Comparison of ENCODE assay signal across 15 cellular contexts in the genomic region with DNA sequence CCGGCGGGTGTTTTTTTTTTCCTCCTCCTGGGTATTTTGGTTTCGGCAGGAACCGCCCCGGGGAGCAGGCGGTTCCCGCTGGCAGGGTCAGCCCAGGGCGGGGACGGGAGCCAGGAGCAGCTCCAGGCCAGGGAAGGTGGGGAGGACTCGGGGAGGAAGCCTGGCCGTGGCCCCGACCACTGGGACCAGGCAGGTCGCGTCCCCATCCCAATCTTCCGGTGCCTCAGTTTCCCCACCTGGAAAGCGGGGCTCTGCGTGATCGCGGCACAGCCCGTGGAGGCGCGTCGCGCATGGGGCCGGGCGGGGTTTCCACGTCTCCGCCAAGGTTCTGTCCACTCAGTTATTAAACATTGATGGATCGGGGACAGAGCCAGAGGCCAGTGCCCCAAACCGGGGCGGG. TPM values are rescaled to one million over a fixed set of nuclear protein-coding genes. Genes with fewer than 3 reads are reported as not detected.
DNase-seq lines count a peak whose midpoint lies in the region; TF ChIP-seq lines count a peak whose summit lies in the region.
"Had no signal": no experiment of that assay in that cellular context is flagged by ENCODE, and none has a peak within 500 bp of the region (broad histone marks: within the 10 kb centered on the region; RNA-seq: fewer than 3 reads in every experiment).

No MANE protein-coding gene starts in this region.

- H3K36me3 ChIP-seq in parathyroid adenoma (ENCODE audit: control insufficient read depth, insufficient read depth, low read length): no peaks in the 10 kb centered on the region
- no peaks in the 10 kb centered on the region for H3K36me3 ChIP-seq in uterus
- H3K36me3 ChIP-seq in brain microvascular endothelial cell (replicated peaks): no peaks in the 10 kb centered on the region
- H3K36me3 ChIP-seq: MG63 had no signal

- H3K4me1 ChIP-seq in parathyroid adenoma (peaks cover 13% of the 10 kb centered on the region), uterus (peaks cover 0 to 4% of the 10 kb centered on the region in 2 donors)

- peak overlapping the region; percentile 78 for H3K4me2 ChIP-seq in parathyroid adenoma (ENCODE audit: low read length)

- peak overlapping the region; percentile 29 for H3K9ac ChIP-seq in parathyroid adenoma

- TF ChIP-seq CTCF in parathyroid adenoma (IDR thresholded peaks at IDR 0.05): no peak
- TF ChIP-seq CTCF in uterus (IDR thresholded peaks at IDR 0.05): no peak
- no peak for TF ChIP-seq CTCF in brain microvascular endothelial cell (IDR thresholded peaks at IDR 0.05; ENCODE audit: low read depth, low read length, missing control alignments)

- H3K4me3 ChIP-seq in parathyroid adenoma (ENCODE audit: low read depth, low read length) (peak overlapping the region; percentile 46), uterus (no peak overlapping the region), brain microvascular endothelial cell (ENCODE audit: low read depth, low read length) (no peak overlapping the region)
- H3K4me3 ChIP-seq: MG63 had no signal

- in situ Hi-C loops in brain microvascular endothelial cell (cut with HindIII; ENCODE audit: low pct_ligation_motif_present, low sequenced_read_pairs): no loop called here

- H3K9me3 ChIP-seq in parathyroid adenoma (ENCODE audit: control insufficient read depth, low read length) (no peaks in the 10 kb centered on the region), uterus (no peaks in the 10 kb centered on the region)
- H3K9me3 ChIP-seq: MG63 had no signal

- 11 to 30% (median 19%) methylated on average over 29 to 31 of the region's 31 CpGs for WGBS in adipose tissue, 3 donors

- DNase-seq in cardiac septum (ENCODE audit: low spot score): peak; percentile 77
- peak in 1 of 2 donors; percentile 28 for DNase-seq in uterus
- no peak for DNase-seq in NCI-H1436 (lab: John Stamatoyannopoulos, UW)
- no peak for DNase-seq in cerebellar nuclear complex (lab: John Stamatoyannopoulos, UW)
- DNase-seq in SW480 (ENCODE audit: low spot score): no peak
- no peak for DNase-seq in brain microvascular endothelial cell
- DNase-seq: activated CD8-positive, alpha-beta T cell treated with anti-CD3 and anti-CD28 coated beads, Interleukin-2, amount 10 ng/mL, durations not matched to agents 7 days and 5 days; MG63; NCI-H2029; NCI-H526 treated with DMSO at 0.1 percent for 48 hours; stimulated activated CD4-positive, alpha-beta T cell treated with anti-CD3 and anti-CD28 coated beads, Interleukin-1b, Interleukin-23, amount 100 ng/mL, for 48 hours had no signal

- H3K27me3 ChIP-seq in parathyroid adenoma (ENCODE audit: control insufficient read depth, insufficient read depth, low read length): no peaks in the 10 kb centered on the region
- no peaks in the 10 kb centered on the region for H3K27me3 ChIP-seq in uterus
- no peaks in the 10 kb centered on the region for H3K27me3 ChIP-seq in brain microvascular endothelial cell (replicated peaks)
- H3K27me3 ChIP-seq: MG63 had no signal

- intact Hi-C loops in cardiac septum (cut with DNase I): no loop called here
- intact Hi-C loops in uterus (cut with DNase I; ENCODE audit: low total_unique reads): no loop called here

- no peak for TF ChIP-seq POLR2A in uterus (IDR thresholded peaks at IDR 0.05)

- no peaks in the 10 kb centered on the region for H3K79me2 ChIP-seq in parathyroid adenoma

- H2AFZ ChIP-seq in parathyroid adenoma: peak overlapping the region; percentile 76

- peak overlapping the region; percentile 6 for H3K27ac ChIP-seq in adipose tissue (ENCODE audit: low read depth, low read length)
- H3K27ac ChIP-seq in parathyroid adenoma: peak overlapping the region; percentile 96
- H3K27ac ChIP-seq in uterus: peak overlapping the region; percentile 67 to 69
- H3K27ac ChIP-seq in brain microvascular endothelial cell: no peak overlapping the region
- H3K27ac ChIP-seq: C4-2B had no signal

RNA-seq across cellular contexts. Expression of a gene that starts 34.8 kb away (rescaled TPM):
- polyA plus RNA-seq in adipose tissue: 1 to 10 TPM in 1 of 3 donors, under 1 TPM in 2; 0.31 to 1.2 (median 1.00) TPM
- total RNA-seq in cardiac septum (0.35 TPM), uterus (1 to 10 TPM in 1 of 4 donors, under 1 TPM in 2, not detected in 1; 0.41 to 6.5 (median 0.61) TPM)
- total RNA-seq: temporal lobe had no signal

RNA-seq across cellular contexts. Expression of a gene that starts 43.9 kb away (rescaled TPM):
- 10 to 100 TPM; 11.1 to 48.6 (median 15.4) TPM for polyA plus RNA-seq in adipose tissue
- 9.2 TPM for total RNA-seq in cardiac septum
- total RNA-seq in uterus: 10 to 100 TPM; 18.7 to 77.9 (median 43.1) TPM

RNA-seq across cellular contexts. Expression of a gene that starts 45.7 kb away (rescaled TPM):
- polyA plus RNA-seq in adipose tissue: 10 to 100 TPM in 1 of 3 donors, 1 to 10 TPM in 2; 3.5 to 10.8 (median 5.5) TPM
- total RNA-seq in cardiac septum (5.2 TPM), uterus (10 to 100 TPM in 1 of 4 donors, 1 to 10 TPM in 2, under 1 TPM in 1; 0.59 to 22.5 (median 3.8) TPM)
